ENCODE assay signal across 19 cellular contexts in the genomic region with DNA sequence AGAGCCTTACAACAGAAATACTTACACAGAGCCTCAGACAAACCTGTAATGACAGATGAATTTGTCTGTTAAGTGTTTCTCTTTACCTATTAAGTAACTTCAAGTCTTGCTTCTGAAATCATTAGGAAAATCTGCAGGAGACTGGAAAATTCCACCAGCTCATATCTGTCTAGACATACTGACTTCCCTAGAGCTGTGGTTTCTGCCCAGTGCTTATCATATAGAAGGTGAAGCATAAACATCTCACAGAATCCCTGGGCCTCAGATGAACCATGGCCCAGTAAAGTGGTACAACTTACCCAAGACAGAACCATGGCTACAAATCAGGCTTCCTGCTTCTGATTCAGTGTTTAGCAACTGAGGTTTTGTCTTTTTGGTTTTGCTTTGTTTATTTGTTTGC.
"Had no signal": no experiment of that assay in that cellular context is flagged by ENCODE, and none has a peak within 500 bp of the region (broad histone marks: within the 10 kb centered on the region; RNA-seq: fewer than 3 reads in every experiment).

No MANE protein-coding gene starts in this region.

- H3K27ac Mint-ChIP-seq: activated CD4-positive, alpha-beta memory T cell treated with anti-CD3 and anti-CD28 coated beads for 36 hours; activated CD4-positive, alpha-beta T cell treated with anti-CD3 and anti-CD28 coated beads for 36 hours; activated naive CD8-positive, alpha-beta T cell; naive thymus-derived CD8-positive, alpha-beta T cell; stimulated activated memory B cell treated with anti-CD40 and anti-IgM and Interleukin-4, amounts not matched to agents 10 μg/mL and 1 μg/mL and 100 μg/mL, for 72 hours had no signal

- H3K4me1 ChIP-seq: breast epithelium, left ventricle myocardium inferior, parathyroid adenoma, vagina had no signal

- H3K27me3 Mint-ChIP-seq: activated CD4-positive, alpha-beta memory T cell treated with anti-CD3 and anti-CD28 coated beads for 36 hours; activated CD4-positive, alpha-beta T cell treated with anti-CD3 and anti-CD28 coated beads for 36 hours; activated naive CD8-positive, alpha-beta T cell; stimulated activated memory B cell treated with anti-CD40 and anti-IgM and Interleukin-4, amounts not matched to agents 10 μg/mL and 1 μg/mL and 100 μg/mL, for 72 hours had no signal

- H3K36me3 ChIP-seq: breast epithelium, left ventricle myocardium inferior, vagina, WERI-Rb-1 had no signal

- H3K4me1 Mint-ChIP-seq: activated CD4-positive, alpha-beta T cell treated with anti-CD3 and anti-CD28 coated beads for 36 hours; stimulated activated memory B cell treated with anti-CD40 and anti-IgM and Interleukin-4, amounts not matched to agents 10 μg/mL and 1 μg/mL and 100 μg/mL, for 72 hours had no signal

- H3K4me3 ChIP-seq: breast epithelium, left ventricle myocardium inferior, vagina had no signal

- H3K9ac ChIP-seq: parathyroid adenoma had no signal

- H3K9me3 ChIP-seq: breast epithelium, left ventricle myocardium inferior, vagina had no signal

- H3K79me2 ChIP-seq: parathyroid adenoma had no signal

- H2AFZ ChIP-seq: parathyroid adenoma had no signal

- H3K27me3 ChIP-seq: breast epithelium, vagina had no signal

- H3K36me3 Mint-ChIP-seq: activated CD4-positive, alpha-beta memory T cell treated with anti-CD3 and anti-CD28 coated beads for 36 hours; activated naive CD8-positive, alpha-beta T cell; naive thymus-derived CD8-positive, alpha-beta T cell; stimulated activated memory B cell treated with anti-CD40 and anti-IgM and Interleukin-4, amounts not matched to agents 10 μg/mL and 1 μg/mL and 100 μg/mL, for 72 hours had no signal

- ATAC-seq: naive thymus-derived CD8-positive, alpha-beta T cell had no signal

- DNase-seq: activated CD4-positive, alpha-beta memory T cell treated with anti-CD3 and anti-CD28 coated beads for 36 hours; activated CD4-positive, alpha-beta T cell treated with anti-CD3 and anti-CD28 coated beads for 36 hours; activated CD8-positive, alpha-beta memory T cell treated with anti-CD3 and anti-CD28 coated beads, Interleukin-2, amount 50 U/mL, for 4 hours; activated gamma-delta T cell treated with Interleukin-2 at 50 U/mL for 16 hours; activated T-cell treated with anti-CD3 and anti-CD28 coated beads, Interleukin-2, amount 50 U/mL, for 48 hours; hippocampal formation; kidney; left ventricle myocardium inferior; naive thymus-derived CD8-positive, alpha-beta T cell; stimulated activated CD4-positive, alpha-beta T cell treated with anti-CD3 and anti-CD28 coated beads, Interleukin-12 subunit alpha, Interleukin-12 subunit beta, amount 100 ng/mL, for 4 hours; stimulated activated CD4-positive, alpha-beta T cell treated with anti-CD3 and anti-CD28 coated beads, Interleukin-2, amount 100 ng/mL, for 24 hours; SW 1271; T-helper 9 cell; WERI-Rb-1 had no signal

- H3K27ac ChIP-seq: breast epithelium, left ventricle myocardium inferior, parathyroid adenoma, vagina, WERI-Rb-1 had no signal

- H3K9me3 Mint-ChIP-seq: activated CD4-positive, alpha-beta memory T cell treated with anti-CD3 and anti-CD28 coated beads for 36 hours; naive thymus-derived CD8-positive, alpha-beta T cell; stimulated activated memory B cell treated with anti-CD40 and anti-IgM and Interleukin-4, amounts not matched to agents 10 μg/mL and 1 μg/mL and 100 μg/mL, for 72 hours had no signal

- H3K4me3 Mint-ChIP-seq: activated CD4-positive, alpha-beta memory T cell treated with anti-CD3 and anti-CD28 coated beads for 36 hours; activated CD4-positive, alpha-beta T cell treated with anti-CD3 and anti-CD28 coated beads for 36 hours; activated naive CD8-positive, alpha-beta T cell; naive thymus-derived CD8-positive, alpha-beta T cell; stimulated activated memory B cell treated with anti-CD40 and anti-IgM and Interleukin-4, amounts not matched to agents 10 μg/mL and 1 μg/mL and 100 μg/mL, for 72 hours had no signal
